ENCODE assay signal across 15 cellular contexts in the genomic region with DNA sequence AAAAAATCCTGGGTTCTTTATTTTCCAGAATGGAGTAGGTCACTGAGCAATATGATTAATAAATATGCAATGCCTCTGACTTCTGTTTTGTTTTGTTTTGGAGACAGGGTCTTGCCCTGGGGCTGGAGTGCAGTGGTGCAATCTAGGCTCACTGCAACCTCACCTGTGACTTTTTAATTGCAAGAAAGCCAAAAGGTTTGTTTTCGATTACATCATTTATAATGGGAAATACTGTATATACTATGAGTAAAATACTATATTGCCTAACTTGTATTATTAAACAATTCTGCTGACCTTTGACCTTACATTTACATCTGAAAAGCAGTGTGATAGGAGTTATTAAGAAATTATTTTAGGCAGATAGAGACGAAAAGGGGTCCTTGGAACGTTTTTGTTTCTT. TPM values are rescaled to one million over a fixed set of nuclear protein-coding genes. Genes with fewer than 3 reads are reported as not detected.
DNase-seq lines count a peak whose midpoint lies in the region; ATAC-seq, FAIRE-seq and TF ChIP-seq lines count a peak whose summit lies in the region.
"Had no signal": no experiment of that assay in that cellular context is flagged by ENCODE, and none has a peak within 500 bp of the region (broad histone marks: within the 10 kb centered on the region; RNA-seq: fewer than 3 reads in every experiment).

No MANE protein-coding gene starts in this region.

- H3K4me3 Mint-ChIP-seq in T-helper 2 cell treated with Interferon-gamma antibody and Interleukin-4, amounts not matched to agents 5 μg/mL and 100 μg/mL, for 36 hours, result no peak overlapping the region
- H3K4me3 Mint-ChIP-seq: B cell; CD4-positive, alpha-beta T cell had no signal

- H3K36me3 Mint-ChIP-seq in T-helper 2 cell treated with Interferon-gamma antibody and Interleukin-4, amounts not matched to agents 5 μg/mL and 100 μg/mL, for 36 hours (ENCODE audit: low read depth), result no peaks in the 10 kb centered on the region

- CTCF ChIA-PET in HepG2 (lab: Yijun Ruan, JAX; ENCODE audit: low intra/inter-chr PET ratio, low total read pairs), result no interaction called here
- CTCF ChIA-PET in RWPE1 (lab: Yijun Ruan, JAX), result interaction anchor here (0.6 to 1.3 kb wide), 2 partner anchors 83 to 281 kb away, joined by 4 to 10 read pairs; no protein-coding TSS in a partner anchor

- TF ChIP-seq CTCF in HepG2 (CRISPR knock-in tag; IDR thresholded peaks at IDR 0.05), result no peak
- TF ChIP-seq CTCF in right lobe of liver (IDR thresholded peaks at IDR 0.05), result no peak
- no peak for TF ChIP-seq CTCF in RWPE1 (conservative IDR thresholded peaks at IDR 0.05; ENCODE audit: low read depth)
- no peak for TF ChIP-seq CTCF in epithelial cell of esophagus (IDR thresholded peaks at IDR 0.05; ENCODE audit: insufficient read depth, low read depth, low read length, missing control alignments)

- in situ Hi-C loops in HepG2 (cut with HindIII; ENCODE audit: extremely low pct_ligation_motif_present, low pct_unique_long_range_greater_than_20kb), result no loop called here

- ATAC-seq in HepG2 (no peak), right lobe of liver (no peak)

- no peak overlapping the region for H3K4me2 ChIP-seq in HepG2 (ENCODE audit: low read depth, low read length)

- BruUV-seq in HepG2 (replicated peaks; lab: Mats Ljungman, UMichigan), result no TSS peak

- DNase-seq in HepG2 (ENCODE audit: low spot score) (no peak), right lobe of liver (no peak), RWPE1 (ENCODE audit: low spot score) (peak; percentile 11), epithelial cell of esophagus (ENCODE audit: low read depth) (peak; percentile 80), SKM-1 (lab: John Stamatoyannopoulos, UW; ENCODE audit: unreplicated experiment) (no peak), middle frontal gyrus (ENCODE audit: extremely low spot score, low spot score) (no peak), NOMO-1 treated with DMSO at 0.1 percent for 48 hours (lab: John Stamatoyannopoulos, UW; ENCODE audit: unreplicated experiment) (no peak)
- DNase-seq in T-helper 2 cell treated with Interferon-gamma antibody and Interleukin-4, amounts not matched to agents 5 μg/mL and 100 μg/mL, for 36 hours (ENCODE audit: low spot score), result no peak
- DNase-seq: 8988T; C1 segment of cervical spinal cord; Calu3; CD4-positive, alpha-beta T cell; DMS 273 treated with DMSO at 0.1 percent for 48 hours; HCEC 1CT had no signal

- FAIRE-seq in HepG2 (lab: Jason Lieb, UNC), result no peak

- H3K9me3 ChIP-seq in HepG2 (ENCODE audit: low read length) (no peaks in the 10 kb centered on the region), right lobe of liver (no peaks in the 10 kb centered on the region)

- no peaks in the 10 kb centered on the region for H3K9me3 Mint-ChIP-seq in T-helper 2 cell treated with Interferon-gamma antibody and Interleukin-4, amounts not matched to agents 5 μg/mL and 100 μg/mL, for 36 hours

- intact Hi-C loops in HepG2 (cut with micrococcal nuclease; ENCODE audit: unreplicated experiment), result no loop called here
- intact Hi-C loops in right lobe of liver (cut with DNase I), result no loop called here

- H3K4me1 ChIP-seq in HepG2 (ENCODE audit: insufficient read depth, low read length) (peaks cover 13% of the 10 kb centered on the region), right lobe of liver (peaks cover 0 to 7% (median 0%) of the 10 kb centered on the region in 4 donors)

- no peak overlapping the region for H3K4me3 ChIP-seq in HepG2 (replicated peaks in 1 of 3; ENCODE audit: insufficient read depth in 1 of 3, low read depth in 2 of 3, low read length in 3 of 3)
- H3K4me3 ChIP-seq in right lobe of liver, result no peak overlapping the region
- H3K4me3 ChIP-seq in epithelial cell of esophagus (ENCODE audit: low read length), result no peak overlapping the region

- no peaks in the 10 kb centered on the region for H3K36me3 ChIP-seq in HepG2 (replicated peaks in 1 of 2; ENCODE audit: control insufficient read depth in 1 of 2, insufficient read depth in 2 of 2, low read length in 2 of 2)
- no peaks in the 10 kb centered on the region for H3K36me3 ChIP-seq in right lobe of liver

- peaks cover 11% of the 10 kb centered on the region for H3K27me3 Mint-ChIP-seq in T-helper 2 cell treated with Interferon-gamma antibody and Interleukin-4, amounts not matched to agents 5 μg/mL and 100 μg/mL, for 36 hours (ENCODE audit: low read depth)

- H3K27ac ChIP-seq in HepG2 (ENCODE audit: extremely low read length, insufficient read depth, low read length) (no peak overlapping the region), right lobe of liver (no peak overlapping the region), RWPE1 (no peak overlapping the region)

- no peak overlapping the region for H2AFZ ChIP-seq in HepG2 (ENCODE audit: low read length)

- TF ChIP-seq POLR2A in HepG2 (IDR thresholded peaks at IDR 0.05; ENCODE audit: insufficient read depth in 1 of 2, low read depth in 2 of 2, low read length in 2 of 2) (no peak), right lobe of liver (IDR thresholded peaks at IDR 0.05) (no peak)

- no peak for TF ChIP-seq EP300 in HepG2 (IDR thresholded peaks at IDR 0.05; ENCODE audit: low read depth in 2 of 2, low read length in 2 of 2)
- TF ChIP-seq EP300 in HepG2 (CRISPR knock-in tag; IDR thresholded peaks at IDR 0.05; ENCODE audit: borderline replicate concordance), result no peak

- no peak for TF ChIP-seq RAD21 in HepG2 (CRISPR knock-in tag; IDR thresholded peaks at IDR 0.05)

- H3K27me3 ChIP-seq in HepG2 (ENCODE audit: control insufficient read depth in 1 of 2, insufficient read depth in 2 of 2, low read length in 2 of 2) (no peaks in the 10 kb centered on the region), right lobe of liver (no peaks in the 10 kb centered on the region)

- H3K9ac ChIP-seq in HepG2 (ENCODE audit: insufficient read depth, low read depth, low read length), result no peak overlapping the region

- H3K27ac Mint-ChIP-seq in T-helper 2 cell treated with Interferon-gamma antibody and Interleukin-4, amounts not matched to agents 5 μg/mL and 100 μg/mL, for 36 hours, result no peak overlapping the region
- H3K27ac Mint-ChIP-seq: B cell; CD4-positive, alpha-beta T cell had no signal

- no peaks in the 10 kb centered on the region for H4K20me1 ChIP-seq in HepG2 (ENCODE audit: insufficient read depth, low read length)

- no peaks in the 10 kb centered on the region for H3K4me1 Mint-ChIP-seq in T-helper 2 cell treated with Interferon-gamma antibody and Interleukin-4, amounts not matched to agents 5 μg/mL and 100 μg/mL, for 36 hours (ENCODE audit: low read depth)
- H3K4me1 Mint-ChIP-seq: B cell had no signal

- POLR2A ChIA-PET in HepG2 (lab: Yijun Ruan, JAX), result no interaction called here
- POLR2A ChIA-PET in RWPE1 (lab: Yijun Ruan, JAX; ENCODE audit: low non-redundant PET), result no interaction called here

- H3K79me2 ChIP-seq in HepG2 (ENCODE audit: insufficient read depth, low read length), result no peaks in the 10 kb centered on the region

- 30% methylated on average over 3 of the region's 3 CpGs for WGBS in HepG2 (ENCODE audit: low lambda C conversion rate)
- 73% methylated on average over 3 of the region's 3 CpGs for WGBS in right lobe of liver (ENCODE audit: insufficient coverage, low coverage, low lambda C conversion rate, missing lambda C conversion rate)

TF ChIP-seq in HepG2, 621 proteins besides CTCF, POLR2A, EP300 and RAD21:
- TF ChIP-seq ZNF746 (CRISPR knock-in tag; IDR thresholded peaks at IDR 0.05), result no peak
- peak; percentile 43; the same call in 1 of the 2 replicates for TF ChIP-seq ATF7 (IDR thresholded peaks at IDR 0.05)
- TF ChIP-seq ATF7 (CRISPR knock-in tag; IDR thresholded peaks at IDR 0.05), result no peak

RNA-seq across cellular contexts. Expression of a gene that starts 11.6 kb away (rescaled TPM):
- total RNA-seq in HepG2 (2016; rRNA removed; fragmentation: Illumina TruSeq; extraction: Trizol), result 70.3 and 130 TPM in 2 replicates
- 19.0 and 20.0 TPM in 2 replicates for total RNA-seq in HepG2 (2016; cell fraction: cytosol; rRNA removed; fragmentation: Illumina TruSeq; extraction: Trizol; ENCODE audit: low read depth)
- 69.6 and 139 TPM in 2 replicates for total RNA-seq in HepG2 (2016; cell fraction: insoluble cytoplasmic fraction; rRNA removed; fragmentation: Illumina TruSeq; extraction: Trizol)
- 24.1 and 29.9 TPM in 2 replicates for total RNA-seq in HepG2 (2016; cell fraction: membrane; rRNA removed; fragmentation: Illumina TruSeq; extraction: Trizol)
- total RNA-seq in HepG2 (2016; cell fraction: nucleus; rRNA removed; fragmentation: Illumina TruSeq; extraction: Trizol), result 261 and 271 TPM in 2 replicates
- 277 TPM in 2 replicates for polyA plus RNA-seq in HepG2 (2011; rRNA removed)
- 65.6 and 131 TPM in 2 replicates for polyA plus RNA-seq in HepG2 (2011; cell fraction: cytosol; rRNA removed)
- polyA plus RNA-seq in HepG2 (2011; cell fraction: nucleus; rRNA removed), result 288 and 360 TPM in 2 replicates
- polyA plus RNA-seq in HepG2 (2012), result 206 and 208 TPM in 2 replicates
- 3.8 and 4.6 TPM in 2 replicates for polyA plus RNA-seq in HepG2 (2016; cell fraction: cytosol; fragmentation: Illumina TruSeq; extraction: Trizol; ENCODE audit: low read depth)
- 59.7 and 64.0 TPM in 2 replicates for polyA plus RNA-seq in HepG2 (2016; cell fraction: insoluble cytoplasmic fraction; fragmentation: Illumina TruSeq; extraction: Trizol; ENCODE audit: low read depth)
- 10.1 and 11.1 TPM in 2 replicates for polyA plus RNA-seq in HepG2 (2016; cell fraction: membrane; fragmentation: Illumina TruSeq; extraction: Trizol; ENCODE audit: low read depth)
- 416 and 423 TPM in 2 replicates for polyA plus RNA-seq in HepG2 (2016; cell fraction: nucleus; fragmentation: Illumina TruSeq; extraction: Trizol; ENCODE audit: insufficient read depth, low read depth)
- 96.1 and 146 TPM in 2 replicates for polyA minus RNA-seq in HepG2 (2011; rRNA and poly(A)+ RNA removed; ENCODE audit: low replicate concordance)
- 125 and 175 TPM in 2 replicates for polyA minus RNA-seq in HepG2 (2011; cell fraction: cytosol; rRNA and poly(A)+ RNA removed)
- 353 and 394 TPM in 2 replicates for polyA minus RNA-seq in HepG2 (2011; cell fraction: nucleus; rRNA and poly(A)+ RNA removed)
- 100 to 1,000 TPM in 5 of 6 experiments, 10 to 100 TPM in 1; 99.3 to 133 (median 114) TPM for total RNA-seq in right lobe of liver

Comparison
In these comparisons a context has a peak if more than half of its experiments do, and no peak if none do; other contexts are left out.
1. DNase-seq: peak in RWPE1 (single experiment) and epithelial cell of esophagus (single experiment); none in HepG2 (single experiment), right lobe of liver (0 of 3), SKM-1 (single experiment), middle frontal gyrus (single experiment), T-helper 2 cell treated with Interferon-gamma antibody and Interleukin-4, amounts not matched to agents 5 μg/mL and 100 μg/mL, for 36 hours (single experiment) and NOMO-1 treated with DMSO at 0.1 percent for 48 hours (single experiment).